Comparison of ENCODE assay signal across 13 cellular contexts in the genomic region with DNA sequence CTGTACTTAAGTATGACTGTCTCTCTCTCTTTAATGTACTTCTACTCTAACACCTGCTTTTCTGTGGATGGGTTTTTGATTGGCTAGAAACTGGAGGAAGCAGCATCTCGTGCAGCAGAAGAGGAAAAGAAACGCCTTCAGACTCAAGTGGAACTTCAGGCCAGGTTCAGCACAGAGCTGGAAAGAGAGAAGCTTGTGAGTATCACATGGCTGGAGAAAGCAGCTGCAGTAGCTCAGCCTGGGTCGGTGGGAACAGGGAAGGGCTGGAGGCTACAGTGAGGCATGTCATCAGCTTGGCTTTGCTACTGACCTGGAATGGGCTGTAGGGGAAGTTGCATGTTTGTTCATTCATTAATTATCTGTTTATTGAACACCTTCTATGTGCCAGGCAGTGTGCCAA.
DNase-seq lines count a peak whose midpoint lies in the region; ATAC-seq and TF ChIP-seq lines count a peak whose summit lies in the region.
"Had no signal": no experiment of that assay in that cellular context is flagged by ENCODE, and none has a peak within 500 bp of the region (broad histone marks: within the 10 kb centered on the region; RNA-seq: fewer than 3 reads in every experiment).

No MANE protein-coding gene starts in this region.

- peaks cover 70% of the 10 kb centered on the region for H3K4me1 ChIP-seq in OCI-LY3 (ENCODE audit: low read length)
- no peaks in the 10 kb centered on the region for H3K4me1 ChIP-seq in sigmoid colon

- DNase-seq in EH (ENCODE audit: low read depth) = peak; percentile 28
- no peak for DNase-seq in left cardiac atrium
- DNase-seq in sigmoid colon = peak; percentile 89
- no peak for DNase-seq in AG08396 (ENCODE audit: low spot score)
- no peak for DNase-seq in NCI-H1930 (lab: John Stamatoyannopoulos, UW)
- DNase-seq in NCI-H1694 treated with DMSO at 0.1 percent for 48 hours (lab: John Stamatoyannopoulos, UW) = no peak
- DNase-seq in LoVo (ENCODE audit: low spot score) = no peak
- DNase-seq: activated naive CD4-positive, alpha-beta T cell treated with anti-CD3 and anti-CD28 coated beads for 36 hours; erythroblast; mammary epithelial cell; NCI-H2227 treated with DMSO at 0.1 percent for 48 hours had no signal

- TF ChIP-seq CTCF in OCI-LY3 (IDR thresholded peaks at IDR 0.05; ENCODE audit: low read depth, low read length) (no peak), sigmoid colon (IDR thresholded peaks at IDR 0.05) (no peak)

- TF ChIP-seq POLR2A in sigmoid colon (IDR thresholded peaks at IDR 0.05) = no peak

- H3K79me2 ChIP-seq in OCI-LY3 (ENCODE audit: low read length) = peaks cover 79% of the 10 kb centered on the region

- H3K4me3 ChIP-seq in OCI-LY3 (ENCODE audit: low read length) = peak overlapping the region; percentile 1; the same call in 1 of the 2 replicates
- H3K4me3 ChIP-seq in sigmoid colon = no peak overlapping the region

- TF ChIP-seq EP300 in sigmoid colon (IDR thresholded peaks at IDR 0.05) = peak in 1 of 4 donors; percentile 18

- H3K9me3 ChIP-seq in OCI-LY3 (ENCODE audit: insufficient read depth, low read length) = peaks cover 14% of the 10 kb centered on the region; the same call in 1 of the 2 replicates
- no peaks in the 10 kb centered on the region for H3K9me3 ChIP-seq in sigmoid colon

- H3K4me2 ChIP-seq in OCI-LY3 (ENCODE audit: low read length) = peak overlapping the region; percentile 83

- H3K36me3 ChIP-seq in OCI-LY3 (replicated peaks; ENCODE audit: low read depth, low read length) (peaks cover 66% of the 10 kb centered on the region), sigmoid colon (peaks cover 10 to 70% (median 17%) of the 10 kb centered on the region in 4 donors)

- H3K27me3 ChIP-seq in OCI-LY3 (ENCODE audit: low read depth, low read length) (no peaks in the 10 kb centered on the region), sigmoid colon (no peaks in the 10 kb centered on the region)

- intact Hi-C loops in left cardiac atrium (cut with DNase I) (no loop called here), sigmoid colon (cut with DNase I) (no loop called here)

- no peaks in the 10 kb centered on the region for H4K20me1 ChIP-seq in OCI-LY3 (ENCODE audit: insufficient read depth, low read length)

- WGBS in sigmoid colon, 2 donors = 36 to 44% methylated on average over 3 of the region's 3 CpGs

- peak overlapping the region; percentile 98 for H3K27ac ChIP-seq in OCI-LY3 (ENCODE audit: low read length)
- peak overlapping the region in 2 of 4 donors; percentile 1 to 48 for H3K27ac ChIP-seq in sigmoid colon
- H3K27ac ChIP-seq: HL-60 had no signal

- no peak overlapping the region for H2AFZ ChIP-seq in OCI-LY3 (ENCODE audit: low read depth, low read length)

- ATAC-seq in left cardiac atrium = peak; percentile 53 to 75

- peak overlapping the region; percentile 83 for H3K9ac ChIP-seq in OCI-LY3 (ENCODE audit: low read length)

Comparison
In these comparisons a context has a peak if more than half of its experiments do, and no peak if none do; other contexts are left out.
1. DNase-seq: peak in EH (single experiment) and sigmoid colon (single experiment); none in left cardiac atrium (single experiment), AG08396 (single experiment), NCI-H1930 (0 of 2), NCI-H1694 treated with DMSO at 0.1 percent for 48 hours (single experiment) and LoVo (single experiment).